In genomic region chr15:40759961-40760360, GRCh38 we compare ENCODE assay signal across 30 cellular contexts. TPM values are rescaled to one million over a fixed set of nuclear protein-coding genes. Genes with fewer than 3 reads are reported as not detected.
"Had no signal": no experiment of that assay in that cellular context is flagged by ENCODE, and none has a peak within 500 bp of the region (broad histone marks: within the 10 kb centered on the region; RNA-seq: fewer than 3 reads in every experiment).

No MANE protein-coding gene starts in this region.

- H3K9me3 Mint-ChIP-seq: effector memory CD8-positive, alpha-beta T cell; immature natural killer cell; memory B cell; natural killer cell; neural progenitor cell; stimulated activated naive CD8-positive, alpha-beta T cell treated with anti-CD3 and anti-CD28 coated beads, Interleukin-15, amount 100 ng/mL, for 72 hours; type B pancreatic cell had no signal

- H3K4me3 ChIP-seq: esophagus squamous epithelium, heart right ventricle, lower lobe of right lung, neural progenitor cell, right atrium auricular region, smooth muscle cell, tibial artery had no signal

- ATAC-seq: effector memory CD8-positive, alpha-beta T cell; heart right ventricle; left ventricle myocardium superior; lower lobe of right lung; natural killer cell; sciatic nerve; stimulated activated naive CD8-positive, alpha-beta T cell treated with anti-CD3 and anti-CD28 coated beads, Interleukin-15, amount 100 ng/mL, for 72 hours had no signal

- H3K9me3 ChIP-seq: esophagus squamous epithelium, heart right ventricle, lower lobe of right lung, right atrium auricular region, tibial artery had no signal

- H3K27me3 Mint-ChIP-seq: effector memory CD8-positive, alpha-beta T cell; memory B cell; progenitor cell of endocrine pancreas; stimulated activated naive CD8-positive, alpha-beta T cell treated with anti-CD3 and anti-CD28 coated beads, Interleukin-15, amount 100 ng/mL, for 72 hours; type B pancreatic cell had no signal

- H3K27ac ChIP-seq: esophagus squamous epithelium, heart right ventricle, lower lobe of right lung, neural progenitor cell, parathyroid adenoma, right atrium auricular region, tibial artery had no signal

- DNase-seq: cortex of kidney; effector memory CD8-positive, alpha-beta T cell; erythroblast; esophagus squamous epithelium; foreskin melanocyte; glutamatergic neuron; heart right ventricle; hippocampal formation; immature natural killer cell; islet precursor cell; left ventricle myocardium superior; lower lobe of right lung; natural killer cell; stimulated activated CD4-positive, alpha-beta T cell treated with anti-CD3 and anti-CD28 coated beads, Interleukin-12 subunit alpha, Interleukin-12 subunit beta, amount 100 ng/mL, for 4 hours; stimulated activated CD4-positive, alpha-beta T cell treated with anti-CD3 and anti-CD28 coated beads, Interleukin-1b, Interleukin-23, amount 100 ng/mL, for 48 hours; stimulated activated CD4-positive, alpha-beta T cell treated with anti-CD3 and anti-CD28 coated beads, Interleukin-4, amount 100 ng/mL, for 1 hour; stimulated activated CD8-positive, alpha-beta memory T cell treated with anti-CD3 and anti-CD28 coated beads, Interleukin-4, amount 100 ng/mL, for 48 hours; stimulated activated naive CD4-positive, alpha-beta T cell; stimulated activated naive CD8-positive, alpha-beta T cell treated with anti-CD3 and anti-CD28 coated beads, Interleukin-15, amount 100 ng/mL, for 72 hours; tibial artery had no signal

- FAIRE-seq: endometrium had no signal

- H3K36me3 ChIP-seq: esophagus squamous epithelium, heart right ventricle, lower lobe of right lung, neural progenitor cell, right atrium auricular region, tibial artery had no signal

- H2AFZ ChIP-seq: neural progenitor cell, parathyroid adenoma had no signal

- H3K36me3 Mint-ChIP-seq: immature natural killer cell, memory B cell, natural killer cell, neural progenitor cell, type B pancreatic cell had no signal

- H3K79me2 ChIP-seq: parathyroid adenoma had no signal

- H3K27me3 ChIP-seq: esophagus squamous epithelium, heart right ventricle, right atrium auricular region, tibial artery had no signal

- H3K4me2 ChIP-seq: neural progenitor cell, smooth muscle cell had no signal

- H3K9ac ChIP-seq: neural progenitor cell, parathyroid adenoma had no signal

- H3K27ac Mint-ChIP-seq: effector memory CD8-positive, alpha-beta T cell; immature natural killer cell; memory B cell; natural killer cell; neural progenitor cell; stimulated activated naive CD8-positive, alpha-beta T cell treated with anti-CD3 and anti-CD28 coated beads, Interleukin-15, amount 100 ng/mL, for 72 hours; type B pancreatic cell had no signal

- H3K4me3 Mint-ChIP-seq: effector memory CD8-positive, alpha-beta T cell; immature natural killer cell; memory B cell; natural killer cell; neural progenitor cell; stimulated activated naive CD8-positive, alpha-beta T cell treated with anti-CD3 and anti-CD28 coated beads, Interleukin-15, amount 100 ng/mL, for 72 hours; type B pancreatic cell had no signal

RNA-seq across cellular contexts. Expression of gene C15orf62, which starts 9.8 kb away (rescaled TPM):
- total RNA-seq: left ventricle myocardium superior, temporal lobe had no signal
